In the genomic region with DNA sequence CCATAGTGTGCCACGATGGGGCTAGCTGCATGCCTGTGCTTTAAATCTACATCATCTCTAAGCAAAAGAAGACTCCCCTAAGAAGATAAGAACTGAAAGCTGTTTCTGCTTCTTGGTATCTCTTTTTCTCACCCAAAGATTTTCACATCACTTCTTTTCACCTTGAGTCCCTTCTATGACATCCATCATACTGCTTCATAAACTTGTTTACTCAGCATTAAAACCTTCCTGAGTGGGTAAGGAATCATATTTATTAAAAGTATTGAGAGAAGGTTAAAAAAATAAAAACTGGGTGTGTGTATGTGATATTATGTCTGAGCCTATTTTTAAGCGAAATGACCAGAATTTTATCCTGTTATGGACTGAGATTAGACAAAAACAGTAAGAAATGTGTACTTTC, we compare ENCODE assay signal across 3 cellular contexts.
TF ChIP-seq lines count a peak whose summit lies in the region.

No MANE protein-coding gene starts in this region.

TF ChIP-seq in GM23338, 12 proteins besides CTCF, POLR2A, EP300 and RAD21 (continued from another document and continues in another):
- TF ChIP-seq ZNF462 (CRISPR knock-in tag; IDR thresholded peaks at IDR 0.05) (no peak), JUNB (IDR thresholded peaks at IDR 0.05; ENCODE audit: unreplicated experiment) (no peak)
- TF ChIP-seq, protein P1, sequence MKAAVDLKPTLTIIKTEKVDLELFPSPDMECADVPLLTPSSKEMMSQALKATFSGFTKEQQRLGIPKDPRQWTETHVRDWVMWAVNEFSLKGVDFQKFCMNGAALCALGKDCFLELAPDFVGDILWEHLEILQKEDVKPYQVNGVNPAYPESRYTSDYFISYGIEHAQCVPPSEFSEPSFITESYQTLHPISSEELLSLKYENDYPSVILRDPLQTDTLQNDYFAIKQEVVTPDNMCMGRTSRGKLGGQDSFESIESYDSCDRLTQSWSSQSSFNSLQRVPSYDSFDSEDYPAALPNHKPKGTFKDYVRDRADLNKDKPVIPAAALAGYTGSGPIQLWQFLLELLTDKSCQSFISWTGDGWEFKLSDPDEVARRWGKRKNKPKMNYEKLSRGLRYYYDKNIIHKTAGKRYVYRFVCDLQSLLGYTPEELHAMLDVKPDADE (IDR thresholded peaks at IDR 0.05) = no peak

TF ChIP-seq in K562, 482 proteins besides CTCF, POLR2A, EP300 and RAD21:
- peak; percentile 23; the same call in 1 of the 2 replicates for TF ChIP-seq ZNF316 (IDR thresholded peaks at IDR 0.05)
- TF ChIP-seq, protein P2, sequence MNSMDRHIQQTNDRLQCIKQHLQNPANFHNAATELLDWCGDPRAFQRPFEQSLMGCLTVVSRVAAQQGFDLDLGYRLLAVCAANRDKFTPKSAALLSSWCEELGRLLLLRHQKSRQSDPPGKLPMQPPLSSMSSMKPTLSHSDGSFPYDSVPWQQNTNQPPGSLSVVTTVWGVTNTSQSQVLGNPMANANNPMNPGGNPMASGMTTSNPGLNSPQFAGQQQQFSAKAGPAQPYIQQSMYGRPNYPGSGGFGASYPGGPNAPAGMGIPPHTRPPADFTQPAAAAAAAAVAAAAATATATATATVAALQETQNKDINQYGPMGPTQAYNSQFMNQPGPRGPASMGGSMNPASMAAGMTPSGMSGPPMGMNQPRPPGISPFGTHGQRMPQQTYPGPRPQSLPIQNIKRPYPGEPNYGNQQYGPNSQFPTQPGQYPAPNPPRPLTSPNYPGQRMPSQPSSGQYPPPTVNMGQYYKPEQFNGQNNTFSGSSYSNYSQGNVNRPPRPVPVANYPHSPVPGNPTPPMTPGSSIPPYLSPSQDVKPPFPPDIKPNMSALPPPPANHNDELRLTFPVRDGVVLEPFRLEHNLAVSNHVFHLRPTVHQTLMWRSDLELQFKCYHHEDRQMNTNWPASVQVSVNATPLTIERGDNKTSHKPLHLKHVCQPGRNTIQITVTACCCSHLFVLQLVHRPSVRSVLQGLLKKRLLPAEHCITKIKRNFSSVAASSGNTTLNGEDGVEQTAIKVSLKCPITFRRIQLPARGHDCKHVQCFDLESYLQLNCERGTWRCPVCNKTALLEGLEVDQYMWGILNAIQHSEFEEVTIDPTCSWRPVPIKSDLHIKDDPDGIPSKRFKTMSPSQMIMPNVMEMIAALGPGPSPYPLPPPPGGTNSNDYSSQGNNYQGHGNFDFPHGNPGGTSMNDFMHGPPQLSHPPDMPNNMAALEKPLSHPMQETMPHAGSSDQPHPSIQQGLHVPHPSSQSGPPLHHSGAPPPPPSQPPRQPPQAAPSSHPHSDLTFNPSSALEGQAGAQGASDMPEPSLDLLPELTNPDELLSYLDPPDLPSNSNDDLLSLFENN (IDR thresholded peaks at IDR 0.05; ENCODE audit: low read depth in 2 of 2, low read length in 2 of 2) = no peak

TF ChIP-seq in SK-N-SH, 30 proteins besides CTCF, POLR2A, EP300 and RAD21 (continued from another document):
- no peak for TF ChIP-seq MAX (IDR thresholded peaks at IDR 0.05; ENCODE audit: low read depth)
- TF ChIP-seq RCOR1 (IDR thresholded peaks at IDR 0.05; ENCODE audit: low read length) = no peak
- TF ChIP-seq YY1 (IDR thresholded peaks at IDR 0.05; ENCODE audit: low read depth) = no peak
- TF ChIP-seq USF1 (IDR thresholded peaks at IDR 0.05; ENCODE audit: borderline replicate concordance, low read depth) = no peak
- TF ChIP-seq EZH2phosphoT487 (IDR thresholded peaks at IDR 0.05; ENCODE audit: borderline replicate concordance, low read depth) = no peak
- TF ChIP-seq MXI1 (IDR thresholded peaks at IDR 0.05; ENCODE audit: low read depth, low read length) = no peak
- TF ChIP-seq JUND (IDR thresholded peaks at IDR 0.05) = no peak
- TF ChIP-seq TAF1 (IDR thresholded peaks at IDR 0.05; ENCODE audit: borderline replicate concordance, low read depth, low read length) = no peak
- no peak for TF ChIP-seq NRF1 (IDR thresholded peaks at IDR 0.05; ENCODE audit: low read depth, low read length)
- no peak for TF ChIP-seq GABPA (IDR thresholded peaks at IDR 0.05; ENCODE audit: low read depth)
- no peak for TF ChIP-seq POLR2AphosphoS5 (IDR thresholded peaks at IDR 0.05; ENCODE audit: low read depth, low read length)
- TF ChIP-seq, protein P3, sequence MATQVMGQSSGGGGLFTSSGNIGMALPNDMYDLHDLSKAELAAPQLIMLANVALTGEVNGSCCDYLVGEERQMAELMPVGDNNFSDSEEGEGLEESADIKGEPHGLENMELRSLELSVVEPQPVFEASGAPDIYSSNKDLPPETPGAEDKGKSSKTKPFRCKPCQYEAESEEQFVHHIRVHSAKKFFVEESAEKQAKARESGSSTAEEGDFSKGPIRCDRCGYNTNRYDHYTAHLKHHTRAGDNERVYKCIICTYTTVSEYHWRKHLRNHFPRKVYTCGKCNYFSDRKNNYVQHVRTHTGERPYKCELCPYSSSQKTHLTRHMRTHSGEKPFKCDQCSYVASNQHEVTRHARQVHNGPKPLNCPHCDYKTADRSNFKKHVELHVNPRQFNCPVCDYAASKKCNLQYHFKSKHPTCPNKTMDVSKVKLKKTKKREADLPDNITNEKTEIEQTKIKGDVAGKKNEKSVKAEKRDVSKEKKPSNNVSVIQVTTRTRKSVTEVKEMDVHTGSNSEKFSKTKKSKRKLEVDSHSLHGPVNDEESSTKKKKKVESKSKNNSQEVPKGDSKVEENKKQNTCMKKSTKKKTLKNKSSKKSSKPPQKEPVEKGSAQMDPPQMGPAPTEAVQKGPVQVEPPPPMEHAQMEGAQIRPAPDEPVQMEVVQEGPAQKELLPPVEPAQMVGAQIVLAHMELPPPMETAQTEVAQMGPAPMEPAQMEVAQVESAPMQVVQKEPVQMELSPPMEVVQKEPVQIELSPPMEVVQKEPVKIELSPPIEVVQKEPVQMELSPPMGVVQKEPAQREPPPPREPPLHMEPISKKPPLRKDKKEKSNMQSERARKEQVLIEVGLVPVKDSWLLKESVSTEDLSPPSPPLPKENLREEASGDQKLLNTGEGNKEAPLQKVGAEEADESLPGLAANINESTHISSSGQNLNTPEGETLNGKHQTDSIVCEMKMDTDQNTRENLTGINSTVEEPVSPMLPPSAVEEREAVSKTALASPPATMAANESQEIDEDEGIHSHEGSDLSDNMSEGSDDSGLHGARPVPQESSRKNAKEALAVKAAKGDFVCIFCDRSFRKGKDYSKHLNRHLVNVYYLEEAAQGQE (IDR thresholded peaks at IDR 0.05; ENCODE audit: low read depth, low read length) = no peak
- TF ChIP-seq FOSL2 (IDR thresholded peaks at IDR 0.05; ENCODE audit: borderline replicate concordance, low read depth) = no peak
- TF ChIP-seq RXRA (IDR thresholded peaks at IDR 0.05; ENCODE audit: borderline replicate concordance, low read depth) = no peak
- TF ChIP-seq, protein P4, sequence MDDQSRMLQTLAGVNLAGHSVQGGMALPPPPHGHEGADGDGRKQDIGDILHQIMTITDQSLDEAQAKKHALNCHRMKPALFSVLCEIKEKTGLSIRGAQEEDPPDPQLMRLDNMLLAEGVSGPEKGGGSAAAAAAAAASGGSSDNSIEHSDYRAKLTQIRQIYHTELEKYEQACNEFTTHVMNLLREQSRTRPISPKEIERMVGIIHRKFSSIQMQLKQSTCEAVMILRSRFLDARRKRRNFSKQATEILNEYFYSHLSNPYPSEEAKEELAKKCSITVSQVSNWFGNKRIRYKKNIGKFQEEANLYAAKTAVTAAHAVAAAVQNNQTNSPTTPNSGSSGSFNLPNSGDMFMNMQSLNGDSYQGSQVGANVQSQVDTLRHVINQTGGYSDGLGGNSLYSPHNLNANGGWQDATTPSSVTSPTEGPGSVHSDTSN (IDR thresholded peaks at IDR 0.05) = no peak
